In the genomic region with DNA sequence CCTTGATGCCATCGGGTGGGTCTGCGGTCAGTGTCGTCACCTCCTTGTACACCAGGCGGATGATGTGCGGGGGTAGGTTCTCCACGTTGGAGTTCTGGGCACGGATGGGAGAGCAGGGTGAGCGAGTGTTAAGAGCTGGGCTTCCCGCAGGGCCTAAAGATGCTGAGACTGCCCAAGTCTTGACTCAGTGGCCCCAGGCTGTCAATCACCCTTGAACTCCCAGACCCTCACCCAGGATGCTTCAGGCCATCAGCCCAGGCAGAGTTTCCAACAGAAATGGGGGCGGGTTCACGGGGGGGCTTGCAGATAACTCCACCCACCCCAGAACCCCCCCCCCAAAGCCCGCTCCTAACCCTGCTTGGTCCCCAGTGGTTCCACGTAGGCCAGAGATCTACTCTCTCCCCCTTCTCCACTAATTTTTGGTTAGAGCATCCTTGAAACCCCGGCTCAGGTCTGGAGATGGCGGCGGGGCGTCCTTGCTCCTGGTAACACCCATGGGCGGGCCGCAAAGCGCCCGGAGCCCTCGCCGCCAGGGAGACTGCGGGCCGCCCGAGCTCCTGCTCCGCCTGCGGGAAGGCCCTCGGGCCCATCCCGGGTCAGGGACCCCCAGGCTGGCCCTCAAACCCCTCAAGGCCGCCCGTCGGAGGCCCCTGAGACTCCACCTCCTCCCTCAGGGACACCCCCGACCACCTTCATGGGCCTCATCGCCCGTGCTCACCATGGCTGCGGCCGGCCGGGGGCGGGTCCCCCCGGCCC, we compare ENCODE assay signal across 8 cellular contexts. TPM values are rescaled to one million over a fixed set of nuclear protein-coding genes. Genes with fewer than 3 reads are reported as not detected.
DNase-seq lines count a peak whose midpoint lies in the region; ATAC-seq and TF ChIP-seq lines count a peak whose summit lies in the region.

No MANE protein-coding gene starts in this region.

- H3K4me2 ChIP-seq in GM23338 (peak overlapping the region; percentile 93), OCI-LY7 (ENCODE audit: low read length) (peak overlapping the region; percentile 89)

- H3K9me3 Mint-ChIP-seq in GM23338, result peaks cover 30% of the 10 kb centered on the region

- ATAC-seq in GM23338 (no peak; the same call in 2 of the 3 replicates), left lung (peak; percentile 5)

- H3K27ac Mint-ChIP-seq in GM23338, result peak overlapping the region; percentile 56

- H3K4me3 ChIP-seq in GM08714 (ENCODE audit: low read length), result peak overlapping the region; percentile 83
- H3K4me3 ChIP-seq in GM23338, result peak overlapping the region; percentile 94
- peak overlapping the region; percentile 100 for H3K4me3 ChIP-seq in OCI-LY7 (ENCODE audit: low read depth, low read length, poor library complexity, severe bottlenecking)
- H3K4me3 ChIP-seq in left lung, result peak overlapping the region; percentile 84 to 97
- peak overlapping the region; percentile 73 to 81 for H3K4me3 ChIP-seq in stomach smooth muscle (ENCODE audit: low read length in 2 of 2)

- H3K36me3 ChIP-seq in GM23338 (ENCODE audit: insufficient read depth), result peaks cover 43% of the 10 kb centered on the region
- peaks cover 51% of the 10 kb centered on the region for H3K36me3 ChIP-seq in OCI-LY7 (ENCODE audit: insufficient read depth, low read length)
- H3K36me3 ChIP-seq in left lung, result peaks cover 0 to 38% of the 10 kb centered on the region in 2 donors
- peaks cover 22 to 24% of the 10 kb centered on the region in 2 donors for H3K36me3 ChIP-seq in stomach smooth muscle (ENCODE audit: control insufficient read depth in 2 of 2, insufficient read depth in 2 of 2, low read length in 2 of 2)

- H3K27me3 ChIP-seq in GM23338 (ENCODE audit: insufficient read depth) (no peaks in the 10 kb centered on the region), left lung (no peaks in the 10 kb centered on the region), stomach smooth muscle (ENCODE audit: control insufficient read depth in 1 of 2, insufficient read depth in 2 of 2, low read length in 2 of 2) (no peaks in the 10 kb centered on the region)

- H3K4me1 ChIP-seq in GM23338 (ENCODE audit: insufficient read depth) (peaks cover 21% of the 10 kb centered on the region), OCI-LY7 (ENCODE audit: insufficient read depth, low read length, poor library complexity, severe bottlenecking) (peaks cover 32% of the 10 kb centered on the region), left lung (peaks cover 8 to 24% of the 10 kb centered on the region in 2 donors), stomach smooth muscle (ENCODE audit: control insufficient read depth, insufficient read depth, low read length) (peaks cover 22% of the 10 kb centered on the region)

- DNase-seq in GM23338 (ENCODE audit: low spot score), result no peak
- DNase-seq in OCI-LY7 (ENCODE audit: low spot score), result peak; percentile 57
- peak in 3 of 61 donors; percentile 57 to 75 (median 59) for DNase-seq in caudate nucleus (lab: John Stamatoyannopoulos, UW)
- DNase-seq in left lung, result peak; percentile 47 to 88
- no peak for DNase-seq in mesenteric fat pad (ENCODE audit: low spot score)
- no peak for DNase-seq in T-helper 9 cell

- H4K20me1 ChIP-seq in GM23338 (replicated peaks; ENCODE audit: insufficient read depth) (peaks cover 51% of the 10 kb centered on the region), OCI-LY7 (ENCODE audit: insufficient read depth, low read length) (peaks cover 31% of the 10 kb centered on the region)

- peaks cover 74% of the 10 kb centered on the region for H3K36me3 Mint-ChIP-seq in GM23338 (ENCODE audit: low read depth)

- H3K9ac ChIP-seq in stomach smooth muscle (ENCODE audit: low read length in 2 of 2), result peak overlapping the region; percentile 81 to 90

- peak overlapping the region; percentile 91 for H3K4me3 Mint-ChIP-seq in GM23338

- intact Hi-C loops in OCI-LY7 (cut with micrococcal nuclease; ENCODE audit: unreplicated experiment), result loop anchor here (2.0 kb wide), 1 partner anchor 126 kb away; a partner anchor contains a TSS
- intact Hi-C loops in left lung (cut with DNase I), result no loop called here

- CTCF ChIA-PET in OCI-LY7 (lab: Charles Lee; ENCODE audit: unreplicated experiment), result no interaction called here

- H3F3A ChIP-seq in GM23338 (replicated peaks; ENCODE audit: low read depth), result peaks cover 47% of the 10 kb centered on the region

- H3K9me3 ChIP-seq in OCI-LY7 (ENCODE audit: low read length), result peaks cover 21% of the 10 kb centered on the region; the same call in 1 of the 2 replicates
- no peaks in the 10 kb centered on the region for H3K9me3 ChIP-seq in left lung
- H3K9me3 ChIP-seq in stomach smooth muscle (ENCODE audit: control insufficient read depth in 2 of 2, low read length in 2 of 2), result no peaks in the 10 kb centered on the region

- BruUV-seq in OCI-LY7 (replicated peaks; lab: Mats Ljungman, UMichigan), result TSS peak; percentile 68

- no peak overlapping the region for H2AFZ ChIP-seq in GM23338
- H2AFZ ChIP-seq in OCI-LY7 (ENCODE audit: low read length), result no peak overlapping the region

- H3K79me2 ChIP-seq in GM23338 (replicated peaks; ENCODE audit: insufficient read depth) (peaks cover 44% of the 10 kb centered on the region), OCI-LY7 (ENCODE audit: insufficient read depth, low read depth, low read length) (peaks cover 47% of the 10 kb centered on the region)

- H3K4me1 Mint-ChIP-seq in GM23338, result peaks cover 28% of the 10 kb centered on the region

- peak overlapping the region; percentile 97; the same call in 1 of the 2 replicates for H3K27ac ChIP-seq in GM23338 (ENCODE audit: low read depth)
- peak overlapping the region; percentile 92 for H3K27ac ChIP-seq in OCI-LY7 (ENCODE audit: low read depth, low read length, poor library complexity, severe bottlenecking)
- H3K27ac ChIP-seq in caudate nucleus (ENCODE audit: low read depth, low read length), result peak overlapping the region; percentile 100
- peak overlapping the region; percentile 95 to 100 for H3K27ac ChIP-seq in left lung
- peak overlapping the region; percentile 99 for H3K27ac ChIP-seq in stomach smooth muscle (ENCODE audit: low read length)

- H3K9me2 ChIP-seq in GM23338 (ENCODE audit: insufficient read depth) (peaks cover 8% of the 10 kb centered on the region), OCI-LY7 (ENCODE audit: insufficient read depth, low read length) (no peaks in the 10 kb centered on the region)

- POLR2A ChIA-PET in OCI-LY7 (lab: Charles Lee), result interaction anchor here (0.5 kb wide), 1 partner anchor 155 kb away, joined by 3 read pairs; no protein-coding TSS in a partner anchor

- H3K27me3 Mint-ChIP-seq in GM23338 (ENCODE audit: insufficient read depth, low read depth, poor library complexity), result peaks cover 23% of the 10 kb centered on the region

- TF ChIP-seq CTCF in GM23338 (conservative IDR thresholded peaks at IDR 0.05; ENCODE audit: low read depth in 2 of 2) (no peak), OCI-LY7 (conservative IDR thresholded peaks at IDR 0.05; ENCODE audit: low read length) (no peak), left lung (IDR thresholded peaks at IDR 0.05) (no peak)

TF ChIP-seq in GM23338, 12 proteins besides CTCF, POLR2A, EP300 and RAD21 (continues in another document):
- TF ChIP-seq, protein P1, sequence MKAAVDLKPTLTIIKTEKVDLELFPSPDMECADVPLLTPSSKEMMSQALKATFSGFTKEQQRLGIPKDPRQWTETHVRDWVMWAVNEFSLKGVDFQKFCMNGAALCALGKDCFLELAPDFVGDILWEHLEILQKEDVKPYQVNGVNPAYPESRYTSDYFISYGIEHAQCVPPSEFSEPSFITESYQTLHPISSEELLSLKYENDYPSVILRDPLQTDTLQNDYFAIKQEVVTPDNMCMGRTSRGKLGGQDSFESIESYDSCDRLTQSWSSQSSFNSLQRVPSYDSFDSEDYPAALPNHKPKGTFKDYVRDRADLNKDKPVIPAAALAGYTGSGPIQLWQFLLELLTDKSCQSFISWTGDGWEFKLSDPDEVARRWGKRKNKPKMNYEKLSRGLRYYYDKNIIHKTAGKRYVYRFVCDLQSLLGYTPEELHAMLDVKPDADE (IDR thresholded peaks at IDR 0.05), result no peak
- TF ChIP-seq EZH2 (IDR thresholded peaks at IDR 0.05; ENCODE audit: low read depth, unreplicated experiment), result no peak

RNA-seq across cellular contexts. Expression of a gene that starts 0.5 kb away (rescaled TPM):
- total RNA-seq in GM23338 (2014; rRNA removed; shearing (Covaris generic)), result 363 and 469 TPM in 2 replicates
- polyA plus RNA-seq in GM23338 (2016; fragmentation: Nextera tagmentation; extraction: Ambion mirVana), result 523 and 533 TPM in 2 replicates
- total RNA-seq in OCI-LY7 (2014; rRNA removed; shearing (Covaris generic)), result 682 and 848 TPM in 2 replicates
- total RNA-seq in OCI-LY7 (2022), result 285 and 321 TPM in 2 replicates
- 10 to 100 TPM; 26.5 to 39.1 TPM for total RNA-seq in left lung
- total RNA-seq in mesenteric fat pad, result 24.2 TPM

RNA-seq across cellular contexts. Expression of a gene that starts 21.3 kb away (rescaled TPM):
- total RNA-seq in GM23338 (2014; rRNA removed; shearing (Covaris generic)), result 463 and 737 TPM in 2 replicates
- 1,528 and 1,802 TPM in 2 replicates for polyA plus RNA-seq in GM23338 (2016; fragmentation: Nextera tagmentation; extraction: Ambion mirVana)
- total RNA-seq in OCI-LY7 (2014; rRNA removed; shearing (Covaris generic)), result 847 and 872 TPM in 2 replicates
- total RNA-seq in OCI-LY7 (2022), result 2,656 and 3,234 TPM in 2 replicates
- total RNA-seq in left lung, result 1,000 to 10,000 TPM; 1,601 to 1,774 TPM
- 1,147 TPM for total RNA-seq in mesenteric fat pad

RNA-seq across cellular contexts. Expression of a gene that starts 23.0 kb away (rescaled TPM):
- 4.1 and 7.5 TPM in 2 replicates for total RNA-seq in GM23338 (2014; rRNA removed; shearing (Covaris generic))
- polyA plus RNA-seq in GM23338 (2016; fragmentation: Nextera tagmentation; extraction: Ambion mirVana), result 0.55 and 0.59 TPM in 2 replicates
- total RNA-seq in OCI-LY7 (2014; rRNA removed; shearing (Covaris generic)), result 2.6 and 2.7 TPM in 2 replicates
- total RNA-seq in OCI-LY7 (2022), result 6.5 and 7.1 TPM in 2 replicates
- total RNA-seq in left lung, result 10 to 100 TPM; 25.3 to 33.9 TPM
- 0.90 TPM for total RNA-seq in mesenteric fat pad

RNA-seq across cellular contexts. Expression of a gene that starts 30.4 kb away (rescaled TPM):
- total RNA-seq in GM23338 (2014; rRNA removed; shearing (Covaris generic)), result not detected in 2 replicates
- polyA plus RNA-seq in GM23338 (2016; fragmentation: Nextera tagmentation; extraction: Ambion mirVana), result 4.2 and 4.8 TPM in 2 replicates
- total RNA-seq in OCI-LY7 (2014; rRNA removed; shearing (Covaris generic)), result not detected in 2 replicates
- total RNA-seq in OCI-LY7 (2022) (not detected in 2 replicates), left lung (1 to 10 TPM in 1 of 2 donors, not detected in 1; 9.3 TPM), mesenteric fat pad (not detected)

RNA-seq across cellular contexts. Expression of a gene that starts 36.1 kb away (rescaled TPM):
- total RNA-seq in GM23338 (2014; rRNA removed; shearing (Covaris generic)), result 1.4 and 1.6 TPM in 2 replicates
- polyA plus RNA-seq in GM23338 (2016; fragmentation: Nextera tagmentation; extraction: Ambion mirVana), result 0.32 and 0.37 TPM in 2 replicates
- not detected in 2 replicates for total RNA-seq in OCI-LY7 (2014; rRNA removed; shearing (Covaris generic))
- not detected in 2 replicates for total RNA-seq in OCI-LY7 (2022)
- not detected for total RNA-seq in left lung
- not detected for total RNA-seq in mesenteric fat pad

Comparison
In these comparisons a context has a peak if more than half of its experiments do, and no peak if none do; other contexts are left out.
1. DNase-seq: peak in OCI-LY7 (single experiment) and left lung (2 of 2); none in GM23338 (single experiment), mesenteric fat pad (single experiment) and T-helper 9 cell (single experiment).
2. Peak in every context shown above with its lines, with median percentiles within 50 percentile points of each other: H3K4me3 ChIP-seq and H3K27ac ChIP-seq.